ENCODE assay signal across 16 cellular contexts in the genomic region with DNA sequence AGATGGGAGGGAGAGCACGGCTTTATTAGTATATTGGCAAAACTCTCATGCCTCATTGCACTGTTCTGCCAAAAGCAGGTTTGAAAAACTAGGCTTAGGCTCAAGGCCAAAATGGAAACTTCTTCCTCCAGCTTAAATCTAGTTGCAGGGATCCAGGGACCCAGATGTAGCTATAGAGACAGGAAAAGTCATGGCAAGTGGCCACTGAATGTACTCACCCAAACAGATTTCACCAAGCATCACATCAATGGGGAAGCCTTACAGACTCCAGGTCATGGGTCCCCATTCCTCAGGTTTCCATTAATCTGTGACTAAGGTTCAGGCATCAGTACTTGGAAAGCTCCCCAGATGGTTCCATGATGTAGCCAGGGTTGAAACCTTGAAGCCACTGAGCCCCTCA.
DNase-seq lines count a peak whose midpoint lies in the region; ATAC-seq and TF ChIP-seq lines count a peak whose summit lies in the region.
"Had no signal": no experiment of that assay in that cellular context is flagged by ENCODE, and none has a peak within 500 bp of the region (broad histone marks: within the 10 kb centered on the region; RNA-seq: fewer than 3 reads in every experiment).

No MANE protein-coding gene starts in this region.

- BruUV-seq in OCI-LY7 (replicated peaks; lab: Mats Ljungman, UMichigan) = no TSS peak

- no peak overlapping the region for H3K27ac ChIP-seq in H9 (ENCODE audit: insufficient read length, low read depth, low read length)
- no peak overlapping the region for H3K27ac ChIP-seq in OCI-LY7 (ENCODE audit: low read depth, low read length, poor library complexity, severe bottlenecking)
- H3K27ac ChIP-seq: BLaER1, C4-2B had no signal

- POLR2A ChIA-PET in OCI-LY7 (lab: Charles Lee) = no interaction called here

- H3K14ac ChIP-seq in H9 (ENCODE audit: insufficient read depth, low read length) = 0 out of 2 replicates have a peak overlapping the region, but pooled peaks have one; percentile 60

- H3K9me3 ChIP-seq in H9 (ENCODE audit: control insufficient read depth, low read depth, low read length) (no peaks in the 10 kb centered on the region), OCI-LY7 (ENCODE audit: low read length) (no peaks in the 10 kb centered on the region)
- H3K9me3 ChIP-seq: Caco-2, HAP-1 had no signal

- intact Hi-C loops in OCI-LY7 (cut with micrococcal nuclease; ENCODE audit: unreplicated experiment) = no loop called here

- DNase-seq in DMS 273 treated with DMSO at 0.1 percent for 48 hours (lab: John Stamatoyannopoulos, UW) = peak; percentile 35
- no peak for DNase-seq in H9
- DNase-seq in NCI-H446 treated with DMSO at 0.1 percent for 48 hours (lab: John Stamatoyannopoulos, UW) = peak; percentile 93
- DNase-seq in OCI-LY7 (ENCODE audit: low spot score) = no peak
- DNase-seq in KBM-7 = no peak
- DNase-seq in DMS153 treated with DMSO at 0.1 percent for 48 hours (lab: John Stamatoyannopoulos, UW; ENCODE audit: unreplicated experiment) = no peak
- DNase-seq: Caco-2; CD4-positive, CD25-positive, alpha-beta regulatory T cell; CD8-positive, alpha-beta T cell; DND-41; HFFc6 had no signal

- no peak overlapping the region for H3K4me3 ChIP-seq in OCI-LY7 (ENCODE audit: low read depth, low read length, poor library complexity, severe bottlenecking)
- H3K4me3 ChIP-seq: BLaER1, HAP-1 had no signal

- TF ChIP-seq CTCF in H9 (conservative IDR thresholded peaks at IDR 0.05) (no peak), OCI-LY7 (conservative IDR thresholded peaks at IDR 0.05; ENCODE audit: low read length) (no peak)

- in situ Hi-C loops in KBM-7 (cut with MboI; ENCODE audit: low pct_unique_long_range_greater_than_20kb, low sequenced_read_pairs) = no loop called here

- H3K79me2 ChIP-seq in H9 (ENCODE audit: insufficient read depth, low read length) = no peaks in the 10 kb centered on the region
- H3K79me2 ChIP-seq in OCI-LY7 (ENCODE audit: insufficient read depth, low read depth, low read length) = no peaks in the 10 kb centered on the region

- H3K79me1 ChIP-seq in H9 (ENCODE audit: insufficient read depth, low read depth, low read length, poor library complexity, severe bottlenecking) = no peaks in the 10 kb centered on the region

- no peak overlapping the region for H3K4me3 Mint-ChIP-seq in H9
- H3K4me3 Mint-ChIP-seq: B cell; CD4-positive, CD25-positive, alpha-beta regulatory T cell; CD8-positive, alpha-beta T cell; HFFc6 had no signal

- H3K4me1 Mint-ChIP-seq in H9 = peaks cover 61 to 63% of the 10 kb centered on the region in 2 experiments
- H3K4me1 Mint-ChIP-seq: B cell; CD4-positive, CD25-positive, alpha-beta regulatory T cell had no signal

- no peak overlapping the region for H2BK15ac ChIP-seq in H9 (ENCODE audit: low read depth, low read length)

- no peak overlapping the region for H4K8ac ChIP-seq in H9 (replicated peaks; ENCODE audit: insufficient read length, low read depth, low read length)

- H3K9me3 Mint-ChIP-seq in H9 = peaks cover 16 to 24% of the 10 kb centered on the region in 2 experiments
- H3K9me3 Mint-ChIP-seq: CD8-positive, alpha-beta T cell had no signal

- peak overlapping the region; percentile 29 for H2BK12ac ChIP-seq in H9 (ENCODE audit: insufficient read length, low read depth, low read length)

- no CpG with 5 or more reads among the region's 1 CpG for WGBS in H9 (ENCODE audit: extremely low coverage, insufficient read length, low lambda C conversion rate)

- H4K91ac ChIP-seq in H9 (ENCODE audit: insufficient read length, low read depth, low read length) = no peak overlapping the region

- H4K20me1 ChIP-seq in H9 (ENCODE audit: control insufficient read depth, insufficient read depth, insufficient read length) (no peaks in the 10 kb centered on the region), OCI-LY7 (ENCODE audit: insufficient read depth, low read length) (no peaks in the 10 kb centered on the region)
- H4K20me1 ChIP-seq: BLaER1 had no signal

- H3K36me3 ChIP-seq in OCI-LY7 (ENCODE audit: insufficient read depth, low read length) = no peaks in the 10 kb centered on the region
- H3K36me3 ChIP-seq: HAP-1 had no signal

- no peak for ATAC-seq in GM21723 (IDR thresholded peaks at IDR 0.05; ENCODE audit: unreplicated experiment)
- ATAC-seq: CD8-positive, alpha-beta T cell had no signal

- no peak overlapping the region for H2BK20ac ChIP-seq in H9 (ENCODE audit: low read depth, low read length, poor library complexity, severe bottlenecking)

- H3K4ac ChIP-seq in H9 (ENCODE audit: low read depth, low read length) = no peak overlapping the region

- H3K4me2 ChIP-seq in H9 (ENCODE audit: insufficient read depth, insufficient read length, low read length) (no peak overlapping the region), OCI-LY7 (ENCODE audit: low read length) (no peak overlapping the region)
- H3K4me2 ChIP-seq: BLaER1 had no signal

- peaks cover 10 to 27% (median 18%) of the 10 kb centered on the region in 3 experiments for H3K36me3 Mint-ChIP-seq in H9 (ENCODE audit: insufficient read depth in 1 of 3, low read depth in 3 of 3)
- H3K36me3 Mint-ChIP-seq: CD4-positive, CD25-positive, alpha-beta regulatory T cell; CD8-positive, alpha-beta T cell had no signal

- H3K9ac ChIP-seq in H9 (ENCODE audit: extremely low read depth, insufficient read length, low read length) = no peak overlapping the region
- H3K9ac ChIP-seq: BLaER1 had no signal

- H3K4me1 ChIP-seq in H9 (ENCODE audit: insufficient read depth, low read length) (peaks cover 14% of the 10 kb centered on the region; the same call in 1 of the 2 replicates), OCI-LY7 (ENCODE audit: insufficient read depth, low read length, poor library complexity, severe bottlenecking) (no peaks in the 10 kb centered on the region)
- H3K4me1 ChIP-seq: Caco-2 had no signal

- H3K27me3 ChIP-seq in H9 (ENCODE audit: insufficient read depth, low read length) = no peaks in the 10 kb centered on the region
- H3K27me3 ChIP-seq: BLaER1 had no signal

- H3T11ph ChIP-seq in H9 (ENCODE audit: low read length) = no peak overlapping the region

- CTCF ChIA-PET in OCI-LY7 (lab: Charles Lee; ENCODE audit: unreplicated experiment) = no interaction called here

- H3K23ac ChIP-seq in H9 (ENCODE audit: insufficient read length, low read depth, low read length) = no peak overlapping the region

- no peak overlapping the region for H3K56ac ChIP-seq in H9 (ENCODE audit: insufficient read length, low read depth, low read length)

- no peak overlapping the region for H4K5ac ChIP-seq in H9 (ENCODE audit: insufficient read length, low read depth, low read length)

- no peaks in the 10 kb centered on the region for H3K23me2 ChIP-seq in H9 (ENCODE audit: insufficient read length, low read depth, low read length, poor library complexity, severe bottlenecking)

- H2AFZ ChIP-seq in H9 (ENCODE audit: low read length) = no peak overlapping the region
- H2AFZ ChIP-seq in OCI-LY7 (ENCODE audit: low read length) = no peak overlapping the region

- H3K18ac ChIP-seq in H9 (ENCODE audit: insufficient read length, low read depth, low read length) = peak overlapping the region; percentile 34

- no peak overlapping the region; a peak in 1 of 7 replicates for H3K27ac Mint-ChIP-seq in H9
- H3K27ac Mint-ChIP-seq: B cell; CD4-positive, CD25-positive, alpha-beta regulatory T cell; CD8-positive, alpha-beta T cell; HFFc6 had no signal

- no peak overlapping the region for H2BK5ac ChIP-seq in H9 (ENCODE audit: insufficient read length, low read length)

- H2BK120ac ChIP-seq in H9 (ENCODE audit: low read depth, low read length, poor library complexity, severe bottlenecking) = no peak overlapping the region

- peaks cover 2% of the 10 kb centered on the region for H3K27me3 Mint-ChIP-seq in H9 (ENCODE audit: low read depth)
- H3K27me3 Mint-ChIP-seq: B cell; CD4-positive, CD25-positive, alpha-beta regulatory T cell had no signal

- no peak overlapping the region for H2AK5ac ChIP-seq in H9 (ENCODE audit: insufficient read length, low read length)

- no peaks in the 10 kb centered on the region for H3K9me2 ChIP-seq in OCI-LY7 (ENCODE audit: insufficient read depth, low read length)

Comparison
In these comparisons a context has a peak if more than half of its experiments do, and no peak if none do; other contexts are left out.
1. DNase-seq: peak in DMS 273 treated with DMSO at 0.1 percent for 48 hours (single experiment) and NCI-H446 treated with DMSO at 0.1 percent for 48 hours (single experiment); none in H9 (single experiment), OCI-LY7 (single experiment), KBM-7 (single experiment) and DMS153 treated with DMSO at 0.1 percent for 48 hours (single experiment).